ENCODE assay signal across 1 cellular context in genomic region chrX:106917830-106918500, GRCh38.
TF ChIP-seq lines count a peak whose summit lies in the region.

No MANE protein-coding gene starts in this region.

TF ChIP-seq in A549, 52 proteins besides CTCF, POLR2A, EP300 and RAD21 (continued from another document):
- TF ChIP-seq, protein P1, sequence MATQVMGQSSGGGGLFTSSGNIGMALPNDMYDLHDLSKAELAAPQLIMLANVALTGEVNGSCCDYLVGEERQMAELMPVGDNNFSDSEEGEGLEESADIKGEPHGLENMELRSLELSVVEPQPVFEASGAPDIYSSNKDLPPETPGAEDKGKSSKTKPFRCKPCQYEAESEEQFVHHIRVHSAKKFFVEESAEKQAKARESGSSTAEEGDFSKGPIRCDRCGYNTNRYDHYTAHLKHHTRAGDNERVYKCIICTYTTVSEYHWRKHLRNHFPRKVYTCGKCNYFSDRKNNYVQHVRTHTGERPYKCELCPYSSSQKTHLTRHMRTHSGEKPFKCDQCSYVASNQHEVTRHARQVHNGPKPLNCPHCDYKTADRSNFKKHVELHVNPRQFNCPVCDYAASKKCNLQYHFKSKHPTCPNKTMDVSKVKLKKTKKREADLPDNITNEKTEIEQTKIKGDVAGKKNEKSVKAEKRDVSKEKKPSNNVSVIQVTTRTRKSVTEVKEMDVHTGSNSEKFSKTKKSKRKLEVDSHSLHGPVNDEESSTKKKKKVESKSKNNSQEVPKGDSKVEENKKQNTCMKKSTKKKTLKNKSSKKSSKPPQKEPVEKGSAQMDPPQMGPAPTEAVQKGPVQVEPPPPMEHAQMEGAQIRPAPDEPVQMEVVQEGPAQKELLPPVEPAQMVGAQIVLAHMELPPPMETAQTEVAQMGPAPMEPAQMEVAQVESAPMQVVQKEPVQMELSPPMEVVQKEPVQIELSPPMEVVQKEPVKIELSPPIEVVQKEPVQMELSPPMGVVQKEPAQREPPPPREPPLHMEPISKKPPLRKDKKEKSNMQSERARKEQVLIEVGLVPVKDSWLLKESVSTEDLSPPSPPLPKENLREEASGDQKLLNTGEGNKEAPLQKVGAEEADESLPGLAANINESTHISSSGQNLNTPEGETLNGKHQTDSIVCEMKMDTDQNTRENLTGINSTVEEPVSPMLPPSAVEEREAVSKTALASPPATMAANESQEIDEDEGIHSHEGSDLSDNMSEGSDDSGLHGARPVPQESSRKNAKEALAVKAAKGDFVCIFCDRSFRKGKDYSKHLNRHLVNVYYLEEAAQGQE (IDR thresholded peaks at IDR 0.05): no peak
- TF ChIP-seq HOXA7 (CRISPR knock-in tag; IDR thresholded peaks at IDR 0.05) (no peak), RFX5 (IDR thresholded peaks at IDR 0.05) (no peak), RCOR1 (IDR thresholded peaks at IDR 0.05; ENCODE audit: low read depth, low read length) (no peak), TP53 (CRISPR knock-in tag; IDR thresholded peaks at IDR 0.05) (no peak), MAZ (IDR thresholded peaks at IDR 0.05; ENCODE audit: borderline replicate concordance, low read depth, low read length) (no peak), JUNB (IDR thresholded peaks at IDR 0.05) (peak; percentile 75), ZNF302 (CRISPR knock-in tag; IDR thresholded peaks at IDR 0.05) (no peak), EHF (CRISPR knock-in tag; IDR thresholded peaks at IDR 0.05) (no peak), NFE2L2 (conservative IDR thresholded peaks at IDR 0.05; ENCODE audit: low read length) (no peak)
